ENCODE assay signal across 8 cellular contexts in genomic region chr11:65083134-65083833, GRCh38. TPM values are rescaled to one million over a fixed set of nuclear protein-coding genes. Genes with fewer than 3 reads are reported as not detected.
DNase-seq lines count a peak whose midpoint lies in the region; ATAC-seq and TF ChIP-seq lines count a peak whose summit lies in the region.

No MANE protein-coding gene starts in this region.

- peak overlapping the region; percentile 95 for H2AFZ ChIP-seq in osteoblast (ENCODE audit: low read length)

- H3K36me3 ChIP-seq in KOPT-K1 (ENCODE audit: insufficient read depth, low read length) (peaks cover 80% of the 10 kb centered on the region), ectodermal cell (ENCODE audit: control insufficient read depth, insufficient read depth, low read length) (peaks cover 30% of the 10 kb centered on the region), osteoblast (ENCODE audit: insufficient read depth, low read length) (peaks cover 43% of the 10 kb centered on the region)

- no peaks in the 10 kb centered on the region for H3K27me3 Mint-ChIP-seq in stimulated activated naive CD8-positive, alpha-beta T cell treated with anti-CD3 and anti-CD28 coated beads, Interleukin-15, Interleukin-2, amounts not matched to agents 100 ng/mL and 50 ng/mL, for 24 hours

- no peaks in the 10 kb centered on the region for H4K20me1 ChIP-seq in osteoblast (ENCODE audit: insufficient read depth, low read length)

- no peak for TF ChIP-seq CTCF in osteoblast (IDR thresholded peaks at IDR 0.05; ENCODE audit: extremely low read depth, low read depth, low read length)

- peaks cover 66% of the 10 kb centered on the region for H3K4me1 Mint-ChIP-seq in stimulated activated naive CD8-positive, alpha-beta T cell treated with anti-CD3 and anti-CD28 coated beads, Interleukin-15, Interleukin-2, amounts not matched to agents 100 ng/mL and 50 ng/mL, for 24 hours (ENCODE audit: low read depth)

- H3K4me2 ChIP-seq in osteoblast (ENCODE audit: insufficient read depth, low read length): peak overlapping the region; percentile 88

- H3K9me3 Mint-ChIP-seq in stimulated activated naive CD8-positive, alpha-beta T cell treated with anti-CD3 and anti-CD28 coated beads, Interleukin-15, Interleukin-2, amounts not matched to agents 100 ng/mL and 50 ng/mL, for 24 hours: no peaks in the 10 kb centered on the region

- H3K36me3 Mint-ChIP-seq in stimulated activated naive CD8-positive, alpha-beta T cell treated with anti-CD3 and anti-CD28 coated beads, Interleukin-15, Interleukin-2, amounts not matched to agents 100 ng/mL and 50 ng/mL, for 24 hours (ENCODE audit: low read depth): peaks cover 60% of the 10 kb centered on the region

- H3K4me3 Mint-ChIP-seq in stimulated activated naive CD8-positive, alpha-beta T cell treated with anti-CD3 and anti-CD28 coated beads, Interleukin-15, Interleukin-2, amounts not matched to agents 100 ng/mL and 50 ng/mL, for 24 hours: peak overlapping the region; percentile 99

- H3K4me1 ChIP-seq in ectodermal cell (ENCODE audit: control insufficient read depth, insufficient read depth, low read length) (peaks cover 9% of the 10 kb centered on the region), osteoblast (ENCODE audit: insufficient read depth, low read length) (peaks cover 22% of the 10 kb centered on the region)

- DNase-seq in stimulated activated naive CD8-positive, alpha-beta T cell treated with anti-CD3 and anti-CD28 coated beads, Interleukin-15, Interleukin-2, amounts not matched to agents 100 U/mL and 50 U/mL, for 24 hours: no peak
- DNase-seq in osteoblast (ENCODE audit: insufficient read length, low spot score, missing footprints): peak; percentile 15
- DNase-seq in NCI-H510A treated with DMSO at 0.1 percent for 48 hours (lab: John Stamatoyannopoulos, UW): no peak
- DNase-seq in A172 (ENCODE audit: low spot score): no peak
- DNase-seq in activated gamma-delta T cell (lab: John Stamatoyannopoulos, UW): no peak

- H3K9me3 ChIP-seq in KOPT-K1 (ENCODE audit: insufficient read depth, low read length, poor library complexity, severe bottlenecking) (no peaks in the 10 kb centered on the region), ectodermal cell (ENCODE audit: control insufficient read depth, low read length) (no peaks in the 10 kb centered on the region), osteoblast (ENCODE audit: low read depth, low read length) (no peaks in the 10 kb centered on the region)

- 5% methylated on average over 13 of the region's 13 CpGs for WGBS in ectodermal cell, 2 experiments

- H3K27me3 ChIP-seq in ectodermal cell (ENCODE audit: control insufficient read depth, insufficient read depth, low read length, poor library complexity, severe bottlenecking) (no peaks in the 10 kb centered on the region), osteoblast (ENCODE audit: insufficient read depth, low read length) (no peaks in the 10 kb centered on the region)

- peaks cover 64% of the 10 kb centered on the region for H3K79me2 ChIP-seq in osteoblast (ENCODE audit: insufficient read depth, low read length)

- peak overlapping the region; percentile 97 for H3K27ac ChIP-seq in KOPT-K1 (ENCODE audit: low read depth, low read length, poor library complexity, severe bottlenecking)
- peak overlapping the region; percentile 87 for H3K27ac ChIP-seq in ectodermal cell (ENCODE audit: insufficient read depth, low read depth, low read length, poor library complexity, severe bottlenecking)
- H3K27ac ChIP-seq in osteoblast (ENCODE audit: low read depth, low read length): peak overlapping the region; percentile 91

- H3K4me3 ChIP-seq in ectodermal cell (ENCODE audit: insufficient read depth, low read depth, low read length): peak overlapping the region; percentile 93
- peak overlapping the region; percentile 97 for H3K4me3 ChIP-seq in osteoblast (ENCODE audit: insufficient read depth, low read length)

- H3K27ac Mint-ChIP-seq in stimulated activated naive CD8-positive, alpha-beta T cell treated with anti-CD3 and anti-CD28 coated beads, Interleukin-15, Interleukin-2, amounts not matched to agents 100 ng/mL and 50 ng/mL, for 24 hours: peak overlapping the region; percentile 95

- no peak for ATAC-seq in stimulated activated naive CD8-positive, alpha-beta T cell treated with anti-CD3 and anti-CD28 coated beads, Interleukin-15, Interleukin-2, amounts not matched to agents 100 U/mL and 50 U/mL, for 24 hours

RNA-seq across cellular contexts. Expression of gene CDCA5, which starts 0.6 kb away (rescaled TPM):
- polyA plus RNA-seq in ectodermal cell (2013, experiment 1 of 4): 64.4 TPM
- polyA plus RNA-seq in ectodermal cell (2013, experiment 2 of 4): 56.3 TPM
- polyA plus RNA-seq in ectodermal cell (2013, experiment 3 of 4): 45.2 TPM
- 44.0 TPM for polyA plus RNA-seq in ectodermal cell (2013, experiment 4 of 4)
- total RNA-seq in osteoblast: 2.1 and 3.3 TPM in 2 replicates
- 40.0 and 49.5 TPM in 2 replicates for total RNA-seq in A172 (2014; rRNA removed; shearing (Covaris generic))

RNA-seq across cellular contexts. Expression of gene ZFPL1, which starts 0.7 kb away (rescaled TPM):
- polyA plus RNA-seq in ectodermal cell (2013, experiment 1 of 4): 39.5 TPM
- polyA plus RNA-seq in ectodermal cell (2013, experiment 2 of 4): 36.6 TPM
- 32.6 TPM for polyA plus RNA-seq in ectodermal cell (2013, experiment 3 of 4)
- polyA plus RNA-seq in ectodermal cell (2013, experiment 4 of 4): 41.2 TPM
- 38.6 and 39.4 TPM in 2 replicates for total RNA-seq in osteoblast
- 41.4 and 65.5 TPM in 2 replicates for total RNA-seq in A172 (2014; rRNA removed; shearing (Covaris generic))

RNA-seq across cellular contexts. Expression of gene VPS51, which starts 12.7 kb away (rescaled TPM):
- polyA plus RNA-seq in ectodermal cell (2013, experiment 1 of 4): 86.6 TPM
- polyA plus RNA-seq in ectodermal cell (2013, experiment 2 of 4): 103 TPM
- polyA plus RNA-seq in ectodermal cell (2013, experiment 3 of 4): 74.4 TPM
- 73.3 TPM for polyA plus RNA-seq in ectodermal cell (2013, experiment 4 of 4)
- 122 and 153 TPM in 2 replicates for total RNA-seq in osteoblast
- 51.1 and 208 TPM in 2 replicates for total RNA-seq in A172 (2014; rRNA removed; shearing (Covaris generic))

RNA-seq across cellular contexts. Expression of gene NAALADL1, which starts 24.9 kb away (rescaled TPM):
- 0.67 TPM for polyA plus RNA-seq in ectodermal cell (2013, experiment 1 of 4)
- polyA plus RNA-seq in ectodermal cell (2013, experiment 2 of 4): 0.66 TPM
- polyA plus RNA-seq in ectodermal cell (2013, experiment 3 of 4): 1.1 TPM
- polyA plus RNA-seq in ectodermal cell (2013, experiment 4 of 4): 0.69 TPM
- total RNA-seq in osteoblast: 15.6 and 17.7 TPM in 2 replicates
- not detected in 2 replicates for total RNA-seq in A172 (2014; rRNA removed; shearing (Covaris generic))

RNA-seq across cellular contexts. Expression of gene TM7SF2, which starts 28.4 kb away (rescaled TPM):
- polyA plus RNA-seq in ectodermal cell (2013, experiment 1 of 4): 63.7 TPM
- polyA plus RNA-seq in ectodermal cell (2013, experiment 2 of 4): 75.0 TPM
- 62.0 TPM for polyA plus RNA-seq in ectodermal cell (2013, experiment 3 of 4)
- polyA plus RNA-seq in ectodermal cell (2013, experiment 4 of 4): 71.4 TPM
- total RNA-seq in osteoblast: 8.8 and 10.1 TPM in 2 replicates
- total RNA-seq in A172 (2014; rRNA removed; shearing (Covaris generic)): 1.9 and 8.5 TPM in 2 replicates
